ENCODE assay signal across 14 cellular contexts in genomic region chr7:125568799-125569198, GRCh38.
A peak's percentile ranks its signal among the peaks of the same experiment; 100 is the strongest.
DNase-seq lines count a peak whose midpoint lies in the region; ATAC-seq, FAIRE-seq and TF ChIP-seq lines count a peak whose summit lies in the region.
"Had no signal": no experiment of that assay in that cellular context is flagged by ENCODE, and none has a peak within 500 bp of the region (broad histone marks: within the 10 kb centered on the region; RNA-seq: fewer than 3 reads in every experiment).

No MANE protein-coding gene starts in this region.

- no peak for DNase-seq in GM18507 (ENCODE audit: extremely low spot score, insufficient read length, low read depth)
- peak; percentile 27 for DNase-seq in GM20000 (ENCODE audit: low spot score)
- DNase-seq in KBM-7 = peak; percentile 65
- no peak for DNase-seq in central memory CD4-positive, alpha-beta T cell
- DNase-seq in stimulated activated CD4-positive, alpha-beta T cell treated with anti-CD3 and anti-CD28 coated beads, Interleukin-12 subunit alpha, Interleukin-12 subunit beta, amount 100 ng/mL, for 4 hours = no peak
- DNase-seq in HT-29 (ENCODE audit: low spot score) = no peak
- no peak for DNase-seq in OCI-M2 (lab: John Stamatoyannopoulos, UW; ENCODE audit: unreplicated experiment)
- DNase-seq: activated CD8-positive, alpha-beta T cell treated with anti-CD3 and anti-CD28 coated beads for 36 hours; GF-D8; HFFc6; NCI-H748 treated with DMSO at 0.1 percent for 48 hours; SK-N-SH; stimulated activated CD4-positive, alpha-beta T cell treated with anti-CD3 and anti-CD28 coated beads, Interleukin-4, amount 100 ng/mL, for 1 hour had no signal

- peak; percentile 24 for FAIRE-seq in GM18507 (lab: Jason Lieb, UNC)

- no peak for TF ChIP-seq CTCF in GM20000 (IDR thresholded peaks at IDR 0.05; ENCODE audit: extremely low read depth, missing control alignments)

- in situ Hi-C loops in KBM-7 (cut with MboI; ENCODE audit: low pct_unique_long_range_greater_than_20kb, low sequenced_read_pairs) = no loop called here

- peak; percentile 99 for ATAC-seq in HG02973 (IDR thresholded peaks at IDR 0.05; ENCODE audit: unreplicated experiment)
- ATAC-seq: activated CD8-positive, alpha-beta T cell treated with anti-CD3 and anti-CD28 coated beads for 36 hours had no signal

Comparison
In these comparisons a context has a peak if more than half of its experiments do, and no peak if none do; other contexts are left out.
1. DNase-seq: peak in GM20000 (single experiment) and KBM-7 (single experiment); none in GM18507 (single experiment), central memory CD4-positive, alpha-beta T cell (single experiment), stimulated activated CD4-positive, alpha-beta T cell treated with anti-CD3 and anti-CD28 coated beads, Interleukin-12 subunit alpha, Interleukin-12 subunit beta, amount 100 ng/mL, for 4 hours (single experiment), HT-29 (single experiment) and OCI-M2 (single experiment).